1 cellular context compared by ENCODE assay signal in genomic region chr16:3457434-3458252, GRCh38.
TF ChIP-seq lines count a peak whose summit lies in the region.

No MANE protein-coding gene starts in this region.

TF ChIP-seq in K562, 482 proteins besides CTCF, POLR2A, EP300 and RAD21 (continued from another document and continues in another):
- TF ChIP-seq RBBP5 (IDR thresholded peaks at IDR 0.05; ENCODE audit: borderline replicate concordance, insufficient read depth, low read length, poor library complexity, severe bottlenecking) (peak; percentile 77), SAP30 (IDR thresholded peaks at IDR 0.05; ENCODE audit: borderline replicate concordance, insufficient read depth, low read depth, low read length, poor library complexity, severe bottlenecking) (peak; percentile 25), ZNF785 (CRISPR knock-in tag; IDR thresholded peaks at IDR 0.05) (peak; percentile 93), ZMIZ1 (IDR thresholded peaks at IDR 0.05; ENCODE audit: low read depth in 2 of 2, low read length in 2 of 2) (0 out of 4 replicates have a peak, but pooled peaks of 1 of the 2 experiments have one; percentile 27), GABPA (tag; conservative IDR thresholded peaks at IDR 0.05; ENCODE audit: low read depth) (peak; percentile 95), ATF7 (IDR thresholded peaks at IDR 0.05) (peak; percentile 80), ETV1 (tag; conservative IDR thresholded peaks at IDR 0.05; ENCODE audit: low read depth) (peak; percentile 54; the same call in 1 of the 2 replicates), ZSCAN32 (CRISPR knock-in tag; IDR thresholded peaks at IDR 0.05) (peak; percentile 71), TSC22D4 (tag; IDR thresholded peaks at IDR 0.05) (no peak), U2AF1 (optimal IDR thresholded peaks at IDR 0.05; ENCODE audit: low read depth, low read length) (peak; percentile 82), SPI1 (IDR thresholded peaks at IDR 0.05; ENCODE audit: borderline replicate concordance, low read depth, low read length) (peak; percentile 71; the same call in 1 of the 2 replicates), SMC3 (conservative IDR thresholded peaks at IDR 0.05; ENCODE audit: insufficient read depth, low read depth, low read length) (peak; percentile 27; the same call in 1 of the 2 replicates), YY1 (IDR thresholded peaks at IDR 0.05; ENCODE audit: borderline replicate concordance in 1 of 3, control insufficient read depth in 1 of 3, extremely low read depth in 1 of 3, insufficient read depth in 3 of 3, insufficient read length in 1 of 3, insufficient replicate concordance in 2 of 3, low read depth in 1 of 3, low read length in 2 of 3) (peak; percentile 90 to 100 (median 98)), C11orf30 (IDR thresholded peaks at IDR 0.05; ENCODE audit: low read depth) (peak; percentile 36; the same call in 1 of the 2 replicates), SAFB2 (IDR thresholded peaks at IDR 0.05; ENCODE audit: borderline replicate concordance, low read depth, low read length, severe bottlenecking) (no peak), ZNF23 (CRISPR knock-in tag; IDR thresholded peaks at IDR 0.05) (no peak), HSF4 (CRISPR knock-in tag; IDR thresholded peaks at IDR 0.05; ENCODE audit: borderline replicate concordance) (no peak), NONO (IDR thresholded peaks at IDR 0.05; ENCODE audit: low read depth in 2 of 2, low read length in 1 of 2) (peak; percentile 80 to 87), MCM3 (IDR thresholded peaks at IDR 0.05) (no peak), ZBED1 (IDR thresholded peaks at IDR 0.05) (no peak), HMBOX1 (IDR thresholded peaks at IDR 0.05) (no peak), TRIM25 (IDR thresholded peaks at IDR 0.05; ENCODE audit: borderline replicate concordance) (no peak), ELK3 (CRISPR knock-in tag; IDR thresholded peaks at IDR 0.05) (no peak), ZNF592 (IDR thresholded peaks at IDR 0.05) (peak; percentile 60; the same call in 1 of the 2 replicates), GTF2E2 (tag; IDR thresholded peaks at IDR 0.05) (peak; percentile 67; the same call in 1 of the 2 replicates), TEAD1 (CRISPR knock-in tag; IDR thresholded peaks at IDR 0.05) (peak in 1 of 2 experiments; percentile 73; a peak in 2 of 4 replicates), KLF13 (tag; IDR thresholded peaks at IDR 0.05; ENCODE audit: borderline replicate concordance, low read depth) (peak; percentile 84), ZBTB40 (IDR thresholded peaks at IDR 0.05) (peak; percentile 89), ZBTB40 (CRISPR knock-in tag; IDR thresholded peaks at IDR 0.05) (no peak)
